Comparison of ENCODE assay signal across 1 cellular context in genomic region chrX:12929701-12930100, GRCh38.
TF ChIP-seq lines count a peak whose summit lies in the region.

No MANE protein-coding gene starts in this region.

TF ChIP-seq in K562, 482 proteins besides CTCF, POLR2A, EP300 and RAD21:
- TF ChIP-seq ZBTB34 (CRISPR knock-in tag; IDR thresholded peaks at IDR 0.05) (no peak), CREB1 (IDR thresholded peaks at IDR 0.05) (peak; percentile 15; the same call in 1 of the 2 replicates), CREB1 (CRISPR knock-in tag; IDR thresholded peaks at IDR 0.05) (no peak), JUN (IDR thresholded peaks at IDR 0.05; ENCODE audit: borderline replicate concordance, low read depth, low read length) (peak; percentile 68), JUN (CRISPR knock-in tag; IDR thresholded peaks at IDR 0.05; ENCODE audit: borderline replicate concordance) (no peak), POU5F1 (IDR thresholded peaks at IDR 0.05; ENCODE audit: borderline replicate concordance, low read depth, low read length, partially characterized antibody) (no peak), NR2C2 (CRISPR knock-in tag; IDR thresholded peaks at IDR 0.05) (no peak), NR2C2 (tag; IDR thresholded peaks at IDR 0.05) (0 out of 2 replicates have a peak, but pooled peaks have one; percentile 48), NFATC3 (IDR thresholded peaks at IDR 0.05) (no peak), ATF3 (IDR thresholded peaks at IDR 0.05) (peak; percentile 87), ATF3 (CRISPR knock-in tag; conservative IDR thresholded peaks at IDR 0.05) (no peak), ZNF239 (CRISPR knock-in tag; IDR thresholded peaks at IDR 0.05) (no peak), SRSF3 (IDR thresholded peaks at IDR 0.05; ENCODE audit: insufficient read depth, low read length) (no peak), ZNF717 (CRISPR knock-in tag; IDR thresholded peaks at IDR 0.05) (no peak), JUND (IDR thresholded peaks at IDR 0.05; ENCODE audit: borderline replicate concordance, low read depth, low read length) (peak; percentile 63; the same call in 1 of the 2 replicates), JUND (tag; IDR thresholded peaks at IDR 0.05; ENCODE audit: borderline replicate concordance, low read depth, low read length) (peak; percentile 45; the same call in 1 of the 3 replicates), NONO (IDR thresholded peaks at IDR 0.05; ENCODE audit: low read depth in 2 of 2, low read length in 1 of 2) (no peak), FOSL1 (tag; conservative IDR thresholded peaks at IDR 0.05) (peak; percentile 74), ZNF318 (IDR thresholded peaks at IDR 0.05; ENCODE audit: borderline replicate concordance in 1 of 2, low read depth in 1 of 2) (no peak), ZNF133 (CRISPR knock-in tag; IDR thresholded peaks at IDR 0.05) (no peak), HMBOX1 (IDR thresholded peaks at IDR 0.05) (no peak), CREM (IDR thresholded peaks at IDR 0.05; ENCODE audit: low read depth) (peak; percentile 60; the same call in 1 of the 2 replicates), ATF7 (IDR thresholded peaks at IDR 0.05) (peak; percentile 57; the same call in 1 of the 2 replicates), BHLHE40 (IDR thresholded peaks at IDR 0.05; ENCODE audit: low read length) (no peak), ATF2 (CRISPR knock-in tag; IDR thresholded peaks at IDR 0.05) (no peak), SMAD3 (CRISPR knock-in tag; conservative IDR thresholded peaks at IDR 0.05) (no peak)
